8 cellular contexts compared by ENCODE assay signal in the genomic region with DNA sequence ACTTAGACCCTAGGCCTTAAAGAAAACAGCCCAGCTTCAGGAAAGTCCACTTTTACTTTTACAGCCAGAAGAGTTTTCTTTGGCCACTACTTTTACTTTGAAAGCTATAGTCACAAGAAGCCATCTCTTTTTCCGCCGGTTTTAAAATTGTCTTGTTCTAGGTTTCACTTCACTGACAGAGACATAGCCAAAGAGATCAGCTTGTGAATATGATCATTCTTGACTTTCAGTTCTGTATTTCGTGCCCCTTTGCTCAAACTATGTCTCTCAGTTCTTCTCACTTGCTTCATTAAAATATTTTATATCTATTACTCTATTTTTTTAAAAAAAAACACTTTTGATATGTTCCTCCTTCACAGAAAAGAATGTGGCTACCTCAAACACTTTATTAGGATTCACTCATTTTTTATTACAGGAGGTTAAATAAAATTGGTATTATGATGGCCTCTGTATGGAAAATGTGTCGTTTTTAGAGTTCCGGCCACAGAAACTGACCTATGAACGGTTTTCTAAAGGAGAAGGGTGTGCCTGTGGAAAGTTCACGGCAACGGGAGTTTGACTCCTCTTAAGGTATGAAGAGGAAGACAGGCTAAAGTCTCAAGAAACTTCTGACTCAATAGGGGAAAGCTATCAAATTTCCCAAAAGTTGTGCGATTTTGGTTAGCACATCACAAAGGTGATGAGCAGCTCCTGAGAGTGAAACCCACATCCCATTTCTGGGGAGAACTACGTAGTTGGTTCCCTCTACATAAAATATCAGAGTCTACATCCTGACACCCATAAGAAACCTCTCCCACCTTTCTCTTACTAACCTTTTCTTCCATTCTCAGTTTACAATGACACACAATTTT.
A peak's percentile ranks its signal among the peaks of the same experiment; 100 is the strongest.
DNase-seq lines count a peak whose midpoint lies in the region; ATAC-seq and TF ChIP-seq lines count a peak whose summit lies in the region.

No MANE protein-coding gene starts in this region.

- H3K4me2 ChIP-seq in KMS-11 = peak overlapping the region; percentile 37; the same call in 1 of the 2 replicates

- H3K9ac ChIP-seq in KMS-11 (no peak overlapping the region), iPS-15b (ENCODE audit: low read depth, low read length) (no peak overlapping the region)

- H3K4me1 ChIP-seq in KMS-11 (ENCODE audit: low read depth, poor library complexity, severe bottlenecking) (peaks cover 4% of the 10 kb centered on the region), iPS-15b (ENCODE audit: control insufficient read depth, insufficient read depth, low read length) (no peaks in the 10 kb centered on the region)

- no peaks in the 10 kb centered on the region for H4K20me1 ChIP-seq in KMS-11 (ENCODE audit: insufficient read depth)

- DNase-seq in HCEC 1CT (no peak), DMS153 (lab: John Stamatoyannopoulos, UW) (no peak), NCI-H2029 (lab: John Stamatoyannopoulos, UW) (no peak), T1000 (lab: John Stamatoyannopoulos, UW) (no peak)

- H3K27ac ChIP-seq in KMS-11 = no peak overlapping the region

- H3K4me3 ChIP-seq in KMS-11 (IDR thresholded peaks at IDR 0.05; ENCODE audit: insufficient read depth, low read depth, low read length) = no peak overlapping the region
- H3K4me3 ChIP-seq in iPS-15b (ENCODE audit: low read depth, low read length) = peak overlapping the region; percentile 77

- no peak for TF ChIP-seq CTCF in KMS-11 (conservative IDR thresholded peaks at IDR 0.05; ENCODE audit: low read depth, low read length)

- no peaks in the 10 kb centered on the region for H3K9me3 ChIP-seq in iPS-15b (ENCODE audit: control insufficient read depth, insufficient read depth, low read length)

- ATAC-seq in GM18519 (IDR thresholded peaks at IDR 0.05; ENCODE audit: low FRiP score, unreplicated experiment) (peak; percentile 68), GM21717 (IDR thresholded peaks at IDR 0.05; ENCODE audit: unreplicated experiment) (peak; percentile 47)

- H3K36me3 ChIP-seq in KMS-11 (ENCODE audit: insufficient read depth) = no peaks in the 10 kb centered on the region
- no peaks in the 10 kb centered on the region for H3K36me3 ChIP-seq in iPS-15b (ENCODE audit: control insufficient read depth, insufficient read depth, low read length)

- H3K27me3 ChIP-seq in KMS-11 (ENCODE audit: insufficient read depth, low read depth) = no peaks in the 10 kb centered on the region
- H3K27me3 ChIP-seq in iPS-15b (ENCODE audit: control insufficient read depth, insufficient read depth, low read length) = peaks cover 61% of the 10 kb centered on the region

- H3K79me2 ChIP-seq in KMS-11 (ENCODE audit: insufficient read depth, low read depth) = no peaks in the 10 kb centered on the region

- no peak overlapping the region for H2AFZ ChIP-seq in KMS-11 (ENCODE audit: low read depth)
